8 cellular contexts compared by ENCODE assay signal in the genomic region with DNA sequence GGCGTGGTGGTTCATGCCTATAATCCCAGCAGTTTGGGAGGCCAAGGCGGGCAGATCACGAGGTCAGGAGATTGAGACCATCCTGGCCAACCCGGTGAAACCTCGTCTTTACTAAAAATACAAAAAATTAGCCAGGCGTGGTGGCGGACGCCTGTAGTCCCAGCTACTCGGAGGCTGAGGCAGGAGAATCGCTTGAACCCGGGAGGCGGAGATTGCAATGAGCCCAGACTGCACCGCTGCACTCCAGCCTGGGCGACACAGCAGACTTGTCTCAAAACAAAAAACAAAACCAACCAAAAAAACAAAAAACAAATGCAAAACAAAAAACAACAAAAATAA. TPM values are rescaled to one million over a fixed set of nuclear protein-coding genes. Genes with fewer than 3 reads are reported as not detected.
DNase-seq lines count a peak whose midpoint lies in the region; TF ChIP-seq lines count a peak whose summit lies in the region.
"Not testable (repeated sequence)": the region's sequence is repeated elsewhere in the genome, so short reads cannot be mapped to it uniquely, and the experiment has no call there.

No MANE protein-coding gene starts in this region.

- not testable (repeated sequence) for H4K20me1 ChIP-seq in H9 (ENCODE audit: control insufficient read depth, insufficient read depth, insufficient read length)

- H3K27me3 Mint-ChIP-seq in H9 (ENCODE audit: low read depth); activated naive CD4-positive, alpha-beta T cell treated with anti-CD3 and anti-CD28 coated beads for 36 hours (ENCODE audit: low read depth): not testable (repeated sequence)

- H3K79me2 ChIP-seq in H9 (ENCODE audit: insufficient read depth, low read length): peaks cover 32% of the 10 kb centered on the region

- not testable (repeated sequence) for H2AK5ac ChIP-seq in H9 (ENCODE audit: insufficient read length, low read length)

- peak overlapping the region in 1 of 3 experiments; percentile 99; a peak in 3 of 7 replicates for H3K27ac Mint-ChIP-seq in H9
- H3K27ac Mint-ChIP-seq in activated naive CD4-positive, alpha-beta T cell treated with anti-CD3 and anti-CD28 coated beads for 36 hours: peak overlapping the region; percentile 92

- not testable (repeated sequence) for H3K23me2 ChIP-seq in H9 (ENCODE audit: insufficient read length, low read depth, low read length, poor library complexity, severe bottlenecking)

- H3K27me3 ChIP-seq in A673 (replicated peaks; ENCODE audit: insufficient read depth, low read depth, low read length, poor library complexity); H9 (ENCODE audit: insufficient read depth, low read length); right atrium auricular region; muscle layer of colon (ENCODE audit: control insufficient read depth in 1 of 2, insufficient read depth in 2 of 2, low read length in 2 of 2); skeletal muscle satellite cell (ENCODE audit: control insufficient read depth, insufficient read depth, low read length): not testable (repeated sequence)

- DNase-seq in A673 (ENCODE audit: low spot score); H9; RWPE1 (ENCODE audit: low spot score); activated naive CD4-positive, alpha-beta T cell treated with anti-CD3 and anti-CD28 coated beads for 36 hours; coronary artery (ENCODE audit: low spot score); right atrium auricular region (ENCODE audit: low spot score): not testable (repeated sequence)

- not testable (repeated sequence) for H3K56ac ChIP-seq in H9 (ENCODE audit: insufficient read length, low read depth, low read length)

- H2BK20ac ChIP-seq in H9 (ENCODE audit: low read depth, low read length, poor library complexity, severe bottlenecking): not testable (repeated sequence)

- H3K4me1 Mint-ChIP-seq in H9: peaks cover 18 to 23% of the 10 kb centered on the region in 2 experiments
- H3K4me1 Mint-ChIP-seq in activated naive CD4-positive, alpha-beta T cell treated with anti-CD3 and anti-CD28 coated beads for 36 hours (ENCODE audit: low read depth): peaks cover 43% of the 10 kb centered on the region

- H4K8ac ChIP-seq in H9 (replicated peaks; ENCODE audit: insufficient read length, low read depth, low read length): not testable (repeated sequence)

- not testable (repeated sequence) for H3K4ac ChIP-seq in H9 (ENCODE audit: low read depth, low read length)

- H4K91ac ChIP-seq in H9 (ENCODE audit: insufficient read length, low read depth, low read length): not testable (repeated sequence)

- peaks cover 11 to 24% (median 14%) of the 10 kb centered on the region in 3 experiments; a peak in 6 of 7 replicates for H3K36me3 Mint-ChIP-seq in H9 (ENCODE audit: insufficient read depth in 1 of 3, low read depth in 3 of 3)
- H3K36me3 Mint-ChIP-seq in activated naive CD4-positive, alpha-beta T cell treated with anti-CD3 and anti-CD28 coated beads for 36 hours (ENCODE audit: low read depth): not testable (repeated sequence)

- intact Hi-C loops in A673 (cut with micrococcal nuclease; ENCODE audit: unreplicated experiment): loop anchor here (2.0 kb wide), 1 partner anchor 19 kb away; a partner anchor contains a TSS
- intact Hi-C loops in activated naive CD4-positive, alpha-beta T cell treated with anti-CD3 and anti-CD28 coated beads for 36 hours (cut with micrococcal nuclease): loop anchor here (1.0 to 10.0 kb wide), 5 partner anchors 19 to 963 kb away; a partner anchor contains a TSS

- H3T11ph ChIP-seq in H9 (ENCODE audit: low read length): not testable (repeated sequence)

- H3K4me3 Mint-ChIP-seq in H9: peak overlapping the region; percentile 93 to 94
- peak overlapping the region; percentile 95 for H3K4me3 Mint-ChIP-seq in activated naive CD4-positive, alpha-beta T cell treated with anti-CD3 and anti-CD28 coated beads for 36 hours

- H3K36me3 ChIP-seq in A673 (ENCODE audit: insufficient read depth, low read length, poor library complexity, severe bottlenecking); right atrium auricular region; muscle layer of colon (ENCODE audit: insufficient read depth, low read length): not testable (repeated sequence)
- H3K36me3 ChIP-seq in skeletal muscle satellite cell (ENCODE audit: insufficient read depth, low read length): peaks cover 11% of the 10 kb centered on the region

- not testable (repeated sequence) for H2BK120ac ChIP-seq in H9 (ENCODE audit: low read depth, low read length, poor library complexity, severe bottlenecking)

- POLR2A ChIA-PET in A673 (lab: Charles Lee; ENCODE audit: low non-redundant PET) (interaction anchor here (1.0 kb wide), 1 partner anchor 18 kb away, joined by 3 read pairs; no protein-coding TSS in a partner anchor), RWPE1 (lab: Yijun Ruan, JAX; ENCODE audit: low non-redundant PET) (interaction anchor here (0.8 kb wide), 1 partner anchor 20 kb away, joined by 9 read pairs; a partner anchor contains a TSS)

- not testable (repeated sequence) for H3K18ac ChIP-seq in H9 (ENCODE audit: insufficient read length, low read depth, low read length)

- not testable (repeated sequence) for H3K23ac ChIP-seq in H9 (ENCODE audit: insufficient read length, low read depth, low read length)

- H3K4me3 ChIP-seq in A673 (ENCODE audit: low read depth, low read length, poor library complexity, severe bottlenecking): peak overlapping the region; percentile 99
- H3K4me3 ChIP-seq in coronary artery: peak overlapping the region; percentile 99
- H3K4me3 ChIP-seq in right atrium auricular region: peak overlapping the region; percentile 82 to 99
- peak overlapping the region; percentile 66 to 93 for H3K4me3 ChIP-seq in muscle layer of colon (ENCODE audit: low read depth in 1 of 2, low read length in 2 of 2)
- peak overlapping the region; percentile 89 for H3K4me3 ChIP-seq in skeletal muscle satellite cell (ENCODE audit: low read length)

- H2BK12ac ChIP-seq in H9 (ENCODE audit: insufficient read length, low read depth, low read length): not testable (repeated sequence)

- H3K9ac ChIP-seq in H9 (ENCODE audit: extremely low read depth, insufficient read length, low read length): peak overlapping the region; percentile 33
- H3K9ac ChIP-seq in muscle layer of colon (ENCODE audit: low read length): not testable (repeated sequence)
- H3K9ac ChIP-seq in skeletal muscle satellite cell (ENCODE audit: low read depth, low read length): peak overlapping the region; percentile 97

- not testable (repeated sequence) for H3K14ac ChIP-seq in H9 (ENCODE audit: insufficient read depth, low read length)

- H2BK15ac ChIP-seq in H9 (ENCODE audit: low read depth, low read length): not testable (repeated sequence)

- H3K4me2 ChIP-seq in H9 (ENCODE audit: insufficient read depth, insufficient read length, low read length) (peak overlapping the region; percentile 99), skeletal muscle satellite cell (ENCODE audit: low read length) (peak overlapping the region; percentile 85)

- H2BK5ac ChIP-seq in H9 (ENCODE audit: insufficient read length, low read length): not testable (repeated sequence)

- not testable (repeated sequence) for BruUV-seq in A673 (replicated peaks; lab: Mats Ljungman, UMichigan)

- H3K27ac ChIP-seq in A673 (ENCODE audit: low read depth, low read length, poor library complexity, severe bottlenecking): peak overlapping the region; percentile 83
- not testable (repeated sequence) for H3K27ac ChIP-seq in H9 (ENCODE audit: insufficient read length, low read depth, low read length)
- peak overlapping the region; percentile 84 for H3K27ac ChIP-seq in RWPE1
- peak overlapping the region; percentile 79 to 94 for H3K27ac ChIP-seq in coronary artery
- peak overlapping the region; percentile 89 to 92 for H3K27ac ChIP-seq in right atrium auricular region
- peak overlapping the region; percentile 66 for H3K27ac ChIP-seq in muscle layer of colon (ENCODE audit: low read depth, low read length)

- not testable (repeated sequence) for H3K9me3 ChIP-seq in A673 (ENCODE audit: low read depth, low read length, poor library complexity, severe bottlenecking); H9 (ENCODE audit: control insufficient read depth, low read depth, low read length); right atrium auricular region; muscle layer of colon (ENCODE audit: low read length); skeletal muscle satellite cell (replicated peaks; ENCODE audit: low read length)

- not testable (repeated sequence) for H4K5ac ChIP-seq in H9 (ENCODE audit: insufficient read length, low read depth, low read length)

- not testable (repeated sequence) for H3K9me3 Mint-ChIP-seq in H9; activated naive CD4-positive, alpha-beta T cell treated with anti-CD3 and anti-CD28 coated beads for 36 hours

- H3K4me1 ChIP-seq in A673 (ENCODE audit: insufficient read depth, low read length, poor library complexity, severe bottlenecking); H9 (ENCODE audit: insufficient read depth, low read length): not testable (repeated sequence)
- H3K4me1 ChIP-seq in right atrium auricular region (peaks cover 6 to 44% of the 10 kb centered on the region in 2 donors), muscle layer of colon (ENCODE audit: insufficient read depth, low read length) (peaks cover 38% of the 10 kb centered on the region), skeletal muscle satellite cell (ENCODE audit: control insufficient read depth, insufficient read depth, low read length) (peaks cover 37% of the 10 kb centered on the region)

- H2AFZ ChIP-seq in H9 (ENCODE audit: low read length): not testable (repeated sequence)

- not testable (repeated sequence) for TF ChIP-seq CTCF in A673 (conservative IDR thresholded peaks at IDR 0.05; ENCODE audit: low read depth, low read length); H9 (conservative IDR thresholded peaks at IDR 0.05); RWPE1 (conservative IDR thresholded peaks at IDR 0.05; ENCODE audit: low read depth); coronary artery (IDR thresholded peaks at IDR 0.05); right atrium auricular region (IDR thresholded peaks at IDR 0.05)

- CTCF ChIA-PET in A673 (lab: Charles Lee); RWPE1 (lab: Yijun Ruan, JAX): not testable (repeated sequence)
- CTCF ChIA-PET in activated naive CD4-positive, alpha-beta T cell treated with anti-CD3 and anti-CD28 coated beads for 36 hours (lab: Charles Lee): interaction anchor here (0.7 to 1.1 kb wide), 2 partner anchors 9 to 242 kb away, joined by 3 read pairs; no protein-coding TSS in a partner anchor

- WGBS in H9 (ENCODE audit: extremely low coverage, insufficient read length, low lambda C conversion rate): no CpG with 5 or more reads among the region's 14 CpGs

- H3K79me1 ChIP-seq in H9 (ENCODE audit: insufficient read depth, low read depth, low read length, poor library complexity, severe bottlenecking): not testable (repeated sequence)

RNA-seq across cellular contexts. Expression of a gene that starts 0.7 kb away (rescaled TPM):
- total RNA-seq in A673 (2021) (78.6 and 89.9 TPM in 2 replicates), H9 (2021) (91.9 and 93.0 TPM in 2 replicates), right atrium auricular region (10 to 100 TPM; 14.5 to 16.4 TPM)
- total RNA-seq in activated naive CD4-positive, alpha-beta T cell treated with anti-CD3 and anti-CD28 coated beads for 36 hours: 10 to 100 TPM; 49.0 to 55.2 TPM
- total RNA-seq in skeletal muscle satellite cell (2012; rRNA removed): 21.8 and 33.5 TPM in 2 replicates

RNA-seq across cellular contexts. Expression of a gene that starts 19.2 kb away (rescaled TPM):
- total RNA-seq in A673 (2021) (108 and 110 TPM in 2 replicates), H9 (2021) (87.1 and 90.2 TPM in 2 replicates), right atrium auricular region (10 to 100 TPM; 22.9 to 28.5 TPM)
- total RNA-seq in activated naive CD4-positive, alpha-beta T cell treated with anti-CD3 and anti-CD28 coated beads for 36 hours: 10 to 100 TPM; 76.9 to 77.7 TPM
- 51.5 and 58.5 TPM in 2 replicates for total RNA-seq in skeletal muscle satellite cell (2012; rRNA removed)
